In the genomic region with DNA sequence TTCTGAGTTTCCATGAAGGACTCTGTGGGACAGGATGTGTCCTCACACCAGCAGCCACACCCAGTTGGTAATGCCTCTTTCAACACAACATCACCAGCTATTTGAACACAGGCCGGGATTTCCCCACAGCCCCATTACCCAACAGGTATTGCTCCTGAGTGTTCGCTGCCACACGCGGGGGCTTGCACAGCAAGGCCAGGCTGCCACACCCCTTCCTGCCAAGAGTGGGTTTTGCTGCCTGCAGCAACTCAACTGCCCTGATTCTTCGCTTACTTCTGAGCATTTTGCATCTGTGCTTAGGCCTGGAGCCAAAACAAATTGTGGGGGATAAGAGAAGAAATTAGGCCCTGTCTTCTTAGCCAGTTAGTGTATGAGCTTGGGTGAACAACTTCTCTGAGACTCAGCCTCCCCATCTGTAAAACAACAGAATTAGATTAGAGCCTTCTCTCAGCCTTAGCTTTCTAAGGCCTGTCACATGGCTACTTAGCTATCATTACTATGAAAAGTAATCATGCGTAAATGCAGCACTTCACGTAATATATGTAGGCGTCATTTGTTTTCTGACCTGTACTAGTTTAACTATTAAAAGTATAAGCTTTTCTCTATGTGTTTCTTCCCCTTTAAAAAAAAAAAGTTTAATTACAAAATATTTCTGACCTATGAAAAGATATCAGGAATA, we compare ENCODE assay signal across 8 cellular contexts. TPM values are rescaled to one million over a fixed set of nuclear protein-coding genes. Genes with fewer than 3 reads are reported as not detected.
A peak's percentile ranks its signal among the peaks of the same experiment; 100 is the strongest.
DNase-seq lines count a peak whose midpoint lies in the region; ATAC-seq, FAIRE-seq and TF ChIP-seq lines count a peak whose summit lies in the region.

No MANE protein-coding gene starts in this region.

- peak overlapping the region; percentile 37 for H3K4me3 Mint-ChIP-seq in CD8-positive, alpha-beta T cell
- no peak overlapping the region for H3K4me3 Mint-ChIP-seq in natural killer cell treated with Interleukin-12 subunit alpha and Interleukin-12 subunit beta and Interleukin-15 and Interleukin-18, amount 100 ng/mL, for 72 hours
- no peak overlapping the region for H3K4me3 Mint-ChIP-seq in glutamatergic neuron (ENCODE audit: unreplicated experiment)

- intact Hi-C loops in CD8-positive, alpha-beta T cell (cut with DNase I, micrococcal nuclease), result loop anchor here (1.0 to 10.0 kb wide), 9 partner anchors 20 to 865 kb away; a partner anchor contains a TSS
- intact Hi-C loops in GM12878 (cut with micrococcal nuclease; ENCODE audit: unreplicated experiment), result loop anchor here (1.0 to 10.0 kb wide), 3 partner anchors 55 to 687 kb away; a partner anchor contains a TSS

- in situ Hi-C loops in GM12878 (cut with MboI), result loop anchor here (5.0 kb wide), 1 partner anchor 55 kb away; no protein-coding TSS in a partner anchor

- H3K27ac ChIP-seq in CD8-positive, alpha-beta T cell (ENCODE audit: low read depth, low read length), result peak overlapping the region; percentile 74
- H3K27ac ChIP-seq in GM12878 (ENCODE audit: control insufficient read depth, insufficient read depth), result no peak overlapping the region

- no peaks in the 10 kb centered on the region for H4K20me1 ChIP-seq in GM12878 (ENCODE audit: control insufficient read depth, insufficient read depth)

- H3K36me3 ChIP-seq in CD8-positive, alpha-beta T cell (ENCODE audit: insufficient read depth, low read length), result no peaks in the 10 kb centered on the region
- no peaks in the 10 kb centered on the region for H3K36me3 ChIP-seq in GM12878 (ENCODE audit: control insufficient read depth in 2 of 2, insufficient read depth in 2 of 2, low read length in 1 of 2)

- H2AFZ ChIP-seq in GM12878 (ENCODE audit: control insufficient read depth, low read depth, low read length), result no peak overlapping the region

- H3K9ac ChIP-seq in GM12878 (ENCODE audit: control insufficient read depth, insufficient read depth, low read length), result no peak overlapping the region

- no peak for TF ChIP-seq POLR2A in GM12878 (IDR thresholded peaks at IDR 0.05; ENCODE audit: low read depth, low read length)

- RAD21 ChIA-PET in GM12878 (lab: Charles Lee; ENCODE audit: unreplicated experiment), result interaction anchor here (0.8 to 3.6 kb wide), 8 partner anchors 10 to 691 kb away, joined by 3 to 44 read pairs (median 6); a partner anchor contains a TSS

- H3K36me3 Mint-ChIP-seq in CD8-positive, alpha-beta T cell, result no peaks in the 10 kb centered on the region
- H3K36me3 Mint-ChIP-seq in natural killer cell treated with Interleukin-12 subunit alpha and Interleukin-12 subunit beta and Interleukin-15 and Interleukin-18, amount 100 ng/mL, for 72 hours, result no peaks in the 10 kb centered on the region
- peaks cover 4% of the 10 kb centered on the region for H3K36me3 Mint-ChIP-seq in glutamatergic neuron (ENCODE audit: unreplicated experiment)

- peaks cover 17% of the 10 kb centered on the region for H3K4me1 Mint-ChIP-seq in CD8-positive, alpha-beta T cell (ENCODE audit: low read depth)
- peaks cover 7 to 9% of the 10 kb centered on the region in 2 donors for H3K4me1 Mint-ChIP-seq in natural killer cell treated with Interleukin-12 subunit alpha and Interleukin-12 subunit beta and Interleukin-15 and Interleukin-18, amount 100 ng/mL, for 72 hours (ENCODE audit: low read depth in 2 of 2)
- no peaks in the 10 kb centered on the region for H3K4me1 Mint-ChIP-seq in glutamatergic neuron (ENCODE audit: low read depth, unreplicated experiment)

- WGBS in GM12878 (ENCODE audit: insufficient coverage, insufficient replicate concordance, low lambda C conversion rate, missing lambda C conversion rate), result 46% methylated on average over 8 of the region's 8 CpGs

- no peak overlapping the region; the same call in 1 of the 2 replicates for H3K4me2 ChIP-seq in GM12878 (ENCODE audit: control insufficient read depth, insufficient read depth)

- peak; percentile 88 for ATAC-seq in CD8-positive, alpha-beta T cell
- ATAC-seq in GM12878, result peak; percentile 43
- peak; percentile 63 to 79 for ATAC-seq in natural killer cell treated with Interleukin-12 subunit alpha and Interleukin-12 subunit beta and Interleukin-15 and Interleukin-18, amount 100 ng/mL, for 72 hours
- ATAC-seq in HG03469 (IDR thresholded peaks at IDR 0.05; ENCODE audit: unreplicated experiment), result no peak
- ATAC-seq in GM21717 (IDR thresholded peaks at IDR 0.05; ENCODE audit: unreplicated experiment), result no peak

- CTCF ChIA-PET in CD8-positive, alpha-beta T cell (lab: Charles Lee), result interaction anchor here (0.8 to 5.2 kb wide), 33 partner anchors 11 to 1093 kb away, joined by 3 to 81 read pairs (median 5); no protein-coding TSS in a partner anchor
- CTCF ChIA-PET in GM12878 (lab: Yijun Ruan, JAX), result interaction anchor here (0.8 to 8.5 kb wide), 20 partner anchors 7 to 153 kb away, joined by 3 to 206 read pairs (median 6); a partner anchor contains a TSS

- POLR2A ChIA-PET in CD8-positive, alpha-beta T cell (lab: Charles Lee), result interaction anchor here (0.6 to 3.1 kb wide), 14 partner anchors 10 to 105 kb away, joined by 3 to 22 read pairs (median 4); a partner anchor contains a TSS
- POLR2A ChIA-PET in GM12878 (lab: Charles Lee), result no interaction called here

- FAIRE-seq in GM12878 (lab: Jason Lieb, UNC), result no peak

- H3K27me3 Mint-ChIP-seq in CD8-positive, alpha-beta T cell (ENCODE audit: low read depth), result no peaks in the 10 kb centered on the region
- peaks cover 8 to 9% of the 10 kb centered on the region in 2 donors for H3K27me3 Mint-ChIP-seq in natural killer cell treated with Interleukin-12 subunit alpha and Interleukin-12 subunit beta and Interleukin-15 and Interleukin-18, amount 100 ng/mL, for 72 hours
- no peaks in the 10 kb centered on the region for H3K27me3 Mint-ChIP-seq in glutamatergic neuron (ENCODE audit: unreplicated experiment)

- TF ChIP-seq RAD21 in GM12878 (IDR thresholded peaks at IDR 0.05; ENCODE audit: insufficient read depth, low read depth, low read length), result no peak

- peak; percentile 33 to 86 (median 56) for DNase-seq in CD8-positive, alpha-beta T cell
- DNase-seq in T follicular helper cell (ENCODE audit: low read depth), result peak; percentile 42
- no peak for DNase-seq in GM12878 (ENCODE audit: low read depth, low spot score)
- no peak for DNase-seq in natural killer cell treated with Interleukin-12 subunit alpha and Interleukin-12 subunit beta and Interleukin-15 and Interleukin-18, amount 100 ng/mL, for 72 hours (ENCODE audit: low spot score)
- no peak for DNase-seq in glutamatergic neuron
- no peak for DNase-seq in NCI-H345 (lab: John Stamatoyannopoulos, UW)

- H3K9me3 ChIP-seq in CD8-positive, alpha-beta T cell (ENCODE audit: low read length), result no peaks in the 10 kb centered on the region
- H3K9me3 ChIP-seq in GM12878 (replicated peaks; ENCODE audit: control insufficient read depth, insufficient read depth, low read length), result no peaks in the 10 kb centered on the region

- H3K4me3 ChIP-seq in CD8-positive, alpha-beta T cell (ENCODE audit: low read depth, low read length), result no peak overlapping the region
- no peak overlapping the region for H3K4me3 ChIP-seq in GM12878

- H3K27ac Mint-ChIP-seq in CD8-positive, alpha-beta T cell, result peak overlapping the region; percentile 94
- H3K27ac Mint-ChIP-seq in natural killer cell treated with Interleukin-12 subunit alpha and Interleukin-12 subunit beta and Interleukin-15 and Interleukin-18, amount 100 ng/mL, for 72 hours, result peak overlapping the region in 1 of 2 donors; percentile 64
- H3K27ac Mint-ChIP-seq in glutamatergic neuron (ENCODE audit: unreplicated experiment), result no peak overlapping the region

- TF ChIP-seq EP300 in GM12878 (IDR thresholded peaks at IDR 0.05; ENCODE audit: borderline replicate concordance in 1 of 2, control insufficient read depth in 1 of 2, low read depth in 2 of 2, low read length in 2 of 2), result no peak

- no TSS peak for BruUV-seq in GM12878 (replicated peaks; lab: Mats Ljungman, UMichigan)

- no peaks in the 10 kb centered on the region for H3K9me3 Mint-ChIP-seq in CD8-positive, alpha-beta T cell
- H3K9me3 Mint-ChIP-seq in natural killer cell treated with Interleukin-12 subunit alpha and Interleukin-12 subunit beta and Interleukin-15 and Interleukin-18, amount 100 ng/mL, for 72 hours, result no peaks in the 10 kb centered on the region
- H3K9me3 Mint-ChIP-seq in glutamatergic neuron (ENCODE audit: unreplicated experiment), result no peaks in the 10 kb centered on the region

- H3K27me3 ChIP-seq in CD8-positive, alpha-beta T cell (ENCODE audit: insufficient read depth, low read length), result no peaks in the 10 kb centered on the region
- peaks cover 2% of the 10 kb centered on the region in 2 experiments; a peak in 3 of 4 replicates for H3K27me3 ChIP-seq in GM12878 (replicated peaks in 1 of 2; ENCODE audit: control insufficient read depth in 2 of 2, insufficient read depth in 2 of 2, low read length in 1 of 2)

- H3K79me2 ChIP-seq in GM12878 (ENCODE audit: control insufficient read depth, insufficient read depth, low read length), result no peaks in the 10 kb centered on the region

- no peak for TF ChIP-seq CTCF in CD8-positive, alpha-beta T cell (IDR thresholded peaks at IDR 0.05)
- TF ChIP-seq CTCF in GM12878 (IDR thresholded peaks at IDR 0.05 in 2 of 3, conservative IDR thresholded peaks at IDR 0.05 in 1 of 3; ENCODE audit: control insufficient read depth in 2 of 3, extremely low read depth in 1 of 3, insufficient read depth in 1 of 3, low read depth in 3 of 3, low read length in 3 of 3), result no peak
- TF ChIP-seq CTCF in glutamatergic neuron (IDR thresholded peaks at IDR 0.05; ENCODE audit: partially characterized antibody, unreplicated experiment), result no peak

- H3K4me1 ChIP-seq in CD8-positive, alpha-beta T cell (ENCODE audit: insufficient read depth, low read length), result peaks cover 18% of the 10 kb centered on the region
- no peaks in the 10 kb centered on the region for H3K4me1 ChIP-seq in GM12878 (ENCODE audit: control insufficient read depth, insufficient read depth, low read length)

- SMC1A ChIA-PET in GM12878 (lab: Charles Lee; ENCODE audit: uncharacterized antibody, unreplicated experiment), result interaction anchor here (0.6 to 5.2 kb wide), 13 partner anchors 41 to 614 kb away, joined by 3 to 57 read pairs (median 4); a partner anchor contains a TSS

RNA-seq across cellular contexts. Expression of a gene that starts 20.0 kb away (rescaled TPM):
- 10 to 100 TPM; 19.3 to 19.7 TPM for total RNA-seq in CD8-positive, alpha-beta T cell
- total RNA-seq in GM12878 (2013; cell fraction: nucleolus; rRNA removed), result 6.3 and 7.3 TPM in 2 replicates
- total RNA-seq in GM12878 (2014; rRNA removed) (10.0 TPM in 2 replicates), GM12878 (2014; rRNA removed; fragmentation: Illumina TruSeq; extraction: Trizol) (9.9 and 11.0 TPM in 2 replicates), GM12878 (2021) (23.6 TPM in 2 replicates), glutamatergic neuron (ENCODE audit: unreplicated experiment) (87.0 TPM)
- 8.6 TPM for polyA plus RNA-seq in GM12878 (2011; ENCODE audit: low read depth)
- polyA plus RNA-seq in GM12878 (2011; rRNA removed) (0.39 and 0.61 TPM in 2 replicates), GM12878 (2014; fragmentation: Illumina TruSeq; extraction: Trizol) (20.7 and 21.5 TPM in 2 replicates), GM12878 (2014; fragmentation: Nextera tagmentation; extraction: Ambion mirVana) (10 to 100 TPM in 1 of 2 experiments, 1 to 10 TPM in 1; 5.9 to 11.1 TPM), GM12878 (2014; rRNA removed) (18.0 and 19.9 TPM in 2 replicates), GM12878 (2016; fragmentation: Nextera tagmentation; extraction: Ambion mirVana) (10 to 100 TPM in 1 of 2 experiments, 1 to 10 TPM in 1; 5.6 to 13.4 TPM)
- 0.35 and 0.36 TPM in 2 replicates for polyA plus RNA-seq in GM12878 (2011; cell fraction: cytosol; rRNA removed)
- polyA plus RNA-seq in GM12878 (2011; cell fraction: nucleus; rRNA removed), result 0.36 and 0.39 TPM in 2 replicates
- polyA plus RNA-seq in GM12878 (2012), result 12.7 and 14.4 TPM in 2 replicates
- polyA minus RNA-seq in GM12878 (2011; rRNA and poly(A)+ RNA removed), result 0.29 and 0.62 TPM in 2 replicates
- 0.42 and 1.1 TPM in 2 replicates for polyA minus RNA-seq in GM12878 (2011; cell fraction: cytosol; rRNA and poly(A)+ RNA removed)
- polyA minus RNA-seq in GM12878 (2011; cell fraction: nucleus; rRNA and poly(A)+ RNA removed), result 0.12 and 0.29 TPM in 2 replicates
- total RNA-seq in natural killer cell treated with Interleukin-12 subunit alpha and Interleukin-12 subunit beta and Interleukin-15 and Interleukin-18, amount 100 ng/mL, for 72 hours, result 1 to 10 TPM; 1.1 to 3.3 TPM

Comparison
In these comparisons a context has a peak if more than half of its experiments do, and no peak if none do; other contexts are left out.
1. ATAC-seq: peak in CD8-positive, alpha-beta T cell (single experiment), GM12878 (single experiment) and natural killer cell treated with Interleukin-12 subunit alpha and Interleukin-12 subunit beta and Interleukin-15 and Interleukin-18, amount 100 ng/mL, for 72 hours (2 of 2); none in HG03469 (single experiment) and GM21717 (single experiment).
2. DNase-seq: peak in CD8-positive, alpha-beta T cell (7 of 7) and T follicular helper cell (single experiment); none in GM12878 (single experiment), natural killer cell treated with Interleukin-12 subunit alpha and Interleukin-12 subunit beta and Interleukin-15 and Interleukin-18, amount 100 ng/mL, for 72 hours (single experiment), glutamatergic neuron (single experiment) and NCI-H345 (single experiment).